Comparison of ENCODE assay signal across 8 cellular contexts in genomic region chr3:47513125-47513929, GRCh38. TPM values are rescaled to one million over a fixed set of nuclear protein-coding genes. Genes with fewer than 3 reads are reported as not detected.
DNase-seq lines count a peak whose midpoint lies in the region; ATAC-seq and TF ChIP-seq lines count a peak whose summit lies in the region.

TSS of gene ELP6 (minus strand) at chr3:47513712. CDS start at chr3:47513590, 122 bp downstream.

- no peaks in the 10 kb centered on the region for H3K9me3 ChIP-seq in parathyroid adenoma (ENCODE audit: control insufficient read depth, low read length)
- H3K9me3 ChIP-seq in tibial nerve, result no peaks in the 10 kb centered on the region

- peak in 1 of 2 donors; percentile 62 for TF ChIP-seq POLR2A in tibial nerve (IDR thresholded peaks at IDR 0.05)

- TF ChIP-seq CTCF in GM12875 (IDR thresholded peaks at IDR 0.05; ENCODE audit: borderline replicate concordance, insufficient read depth, low read depth, low read length) (peak; percentile 83), parathyroid adenoma (IDR thresholded peaks at IDR 0.05) (peak; percentile 37), tibial nerve (IDR thresholded peaks at IDR 0.05) (peak; percentile 10 to 73 (median 42))

- WGBS in tibial nerve, 2 donors, result 0 to 1% methylated on average over 44 to 51 of the region's 71 CpGs

- H3K4me3 ChIP-seq in GM12875 (ENCODE audit: low read depth, low read length) (peak within 1 kb of the TSS; percentile 81), parathyroid adenoma (ENCODE audit: low read depth, low read length) (peak within 1 kb of the TSS; percentile 99), tibial nerve (peak within 1 kb of the TSS; percentile 56 to 86 (median 66))

- intact Hi-C loops in Right ventricle myocardium superior (cut with DNase I), result no loop called here

- no peaks in the 10 kb centered on the region for H3K79me2 ChIP-seq in parathyroid adenoma

- peak within 1 kb of the TSS; percentile 93 for H3K4me3 Mint-ChIP-seq in activated naive CD8-positive, alpha-beta T cell treated with anti-CD3 and anti-CD28 coated beads, Interleukin-2, amount 50 U/mL, for 24 hours

- peak within 1 kb of the TSS; percentile 23 for H3K9ac ChIP-seq in parathyroid adenoma

- no peaks in the 10 kb centered on the region for H3K4me1 ChIP-seq in parathyroid adenoma
- H3K4me1 ChIP-seq in tibial nerve, result peaks cover 0 to 13% (median 0%) of the 10 kb centered on the region in 4 donors

- H3K36me3 ChIP-seq in parathyroid adenoma (ENCODE audit: control insufficient read depth, insufficient read depth, low read length), result no peaks in the 10 kb centered on the region
- peaks cover 0 to 25% (median 0%) of the 10 kb centered on the region in 3 donors for H3K36me3 ChIP-seq in tibial nerve

- peak within 1 kb of the TSS; percentile 95 for H3K27ac Mint-ChIP-seq in activated naive CD8-positive, alpha-beta T cell treated with anti-CD3 and anti-CD28 coated beads, Interleukin-2, amount 50 U/mL, for 24 hours

- peak; percentile 86 to 95 for TF ChIP-seq EP300 in tibial nerve (IDR thresholded peaks at IDR 0.05)

- H3K36me3 Mint-ChIP-seq in activated naive CD8-positive, alpha-beta T cell treated with anti-CD3 and anti-CD28 coated beads, Interleukin-2, amount 50 U/mL, for 24 hours (ENCODE audit: low read depth), result peaks cover 12% of the 10 kb centered on the region

- H3K4me2 ChIP-seq in parathyroid adenoma (ENCODE audit: low read length), result peak within 1 kb of the TSS; percentile 86

- DNase-seq in NCI-H1417 treated with DMSO at 0.1 percent for 48 hours (lab: John Stamatoyannopoulos, UW) (peak; percentile 62), SW480 (ENCODE audit: low spot score) (peak; percentile 95), Right ventricle myocardium superior (peak; percentile 98), tibial nerve (ENCODE audit: low spot score in 2 of 2) (peak; percentile 91 to 92)
- DNase-seq in activated naive CD8-positive, alpha-beta T cell treated with anti-CD3 and anti-CD28 coated beads, Interleukin-2, amount 50 U/mL, for 24 hours, result peak; percentile 97

- H3K27ac ChIP-seq in parathyroid adenoma (peak within 1 kb of the TSS; percentile 95), tibial nerve (peak within 1 kb of the TSS; percentile 87 to 99 (median 92))

- peaks cover 19% of the 10 kb centered on the region for H3K4me1 Mint-ChIP-seq in activated naive CD8-positive, alpha-beta T cell treated with anti-CD3 and anti-CD28 coated beads, Interleukin-2, amount 50 U/mL, for 24 hours

- H3K9me3 Mint-ChIP-seq in activated naive CD8-positive, alpha-beta T cell treated with anti-CD3 and anti-CD28 coated beads, Interleukin-2, amount 50 U/mL, for 24 hours, result no peaks in the 10 kb centered on the region

- peak within 1 kb of the TSS; percentile 96 for H2AFZ ChIP-seq in parathyroid adenoma

- peak; percentile 96 for ATAC-seq in HG02798 (IDR thresholded peaks at IDR 0.05; ENCODE audit: poor library complexity, unreplicated experiment)
- peak; percentile 99 for ATAC-seq in activated naive CD8-positive, alpha-beta T cell treated with anti-CD3 and anti-CD28 coated beads, Interleukin-2, amount 50 U/mL, for 24 hours
- peak; percentile 99 for ATAC-seq in Right ventricle myocardium superior (ENCODE audit: poor library complexity)

- no peaks in the 10 kb centered on the region for H3K27me3 ChIP-seq in parathyroid adenoma (ENCODE audit: control insufficient read depth, insufficient read depth, low read length)
- no peaks in the 10 kb centered on the region for H3K27me3 ChIP-seq in tibial nerve

- peaks cover 3% of the 10 kb centered on the region for H3K27me3 Mint-ChIP-seq in activated naive CD8-positive, alpha-beta T cell treated with anti-CD3 and anti-CD28 coated beads, Interleukin-2, amount 50 U/mL, for 24 hours

RNA-seq across cellular contexts. Expression of gene ELP6, which starts in this region (rescaled TPM):
- total RNA-seq in Right ventricle myocardium superior, result 20.1 TPM
- 10 to 100 TPM; 19.9 to 25.5 (median 22.7) TPM for total RNA-seq in tibial nerve

Comparison
In these comparisons a context has a peak if more than half of its experiments do, and no peak if none do; other contexts are left out.
1. Peak in every context shown above with its lines: DNase-seq, ATAC-seq, H3K4me3 ChIP-seq and H3K27ac ChIP-seq.